In genomic region chr9:92934321-92934720, GRCh38 we compare ENCODE assay signal across 20 cellular contexts. TPM values are rescaled to one million over a fixed set of nuclear protein-coding genes. Genes with fewer than 3 reads are reported as not detected.
"Had no signal": no experiment of that assay in that cellular context is flagged by ENCODE, and none has a peak within 500 bp of the region (broad histone marks: within the 10 kb centered on the region; RNA-seq: fewer than 3 reads in every experiment).

No MANE protein-coding gene starts in this region.

- H3K27me3 ChIP-seq: hepatocyte had no signal

- H3K9me3 ChIP-seq: esophagus muscularis mucosa, psoas muscle, suprapubic skin had no signal

- H2AFZ ChIP-seq: hepatocyte had no signal

- DNase-seq: activated CD4-positive, alpha-beta memory T cell treated with anti-CD3 and anti-CD28 coated beads, Interleukin-2, amount 10 ng/mL, durations not matched to agents 7 days and 5 days; activated CD4-positive, alpha-beta T cell treated with anti-CD3 and anti-CD28 coated beads for 4 hours; activated CD8-positive, alpha-beta memory T cell treated with anti-CD3 and anti-CD28 coated beads, Interleukin-2, amount 50 U/mL, for 4 hours; activated gamma-delta T cell; activated T-cell treated with anti-CD3 and anti-CD28 coated beads, Interleukin-2, amount 50 U/mL, for 48 hours; central memory CD4-positive, alpha-beta T cell; islet precursor cell; midbrain; psoas muscle; T1000; WERI-Rb-1 had no signal

- H3K36me3 ChIP-seq: esophagus muscularis mucosa, suprapubic skin, WERI-Rb-1 had no signal

- H3K4me1 ChIP-seq: esophagus muscularis mucosa, psoas muscle, suprapubic skin had no signal

- H3K4me3 ChIP-seq: coronary artery, esophagus muscularis mucosa, hepatocyte, lung, psoas muscle, suprapubic skin had no signal

- H3K79me2 ChIP-seq: hepatocyte had no signal

- H3K4me2 ChIP-seq: hepatocyte had no signal

- H3K27ac ChIP-seq: coronary artery, esophagus muscularis mucosa, hepatocyte, psoas muscle, suprapubic skin, WERI-Rb-1 had no signal

- ATAC-seq: psoas muscle, sciatic nerve had no signal

RNA-seq across cellular contexts. Expression of gene FGD3, which starts 13.0 kb away (rescaled TPM):
- total RNA-seq: fibroblast of villous mesenchyme, glomerular endothelial cell, osteocyte had no signal
